15 cellular contexts compared by ENCODE assay signal in the genomic region with DNA sequence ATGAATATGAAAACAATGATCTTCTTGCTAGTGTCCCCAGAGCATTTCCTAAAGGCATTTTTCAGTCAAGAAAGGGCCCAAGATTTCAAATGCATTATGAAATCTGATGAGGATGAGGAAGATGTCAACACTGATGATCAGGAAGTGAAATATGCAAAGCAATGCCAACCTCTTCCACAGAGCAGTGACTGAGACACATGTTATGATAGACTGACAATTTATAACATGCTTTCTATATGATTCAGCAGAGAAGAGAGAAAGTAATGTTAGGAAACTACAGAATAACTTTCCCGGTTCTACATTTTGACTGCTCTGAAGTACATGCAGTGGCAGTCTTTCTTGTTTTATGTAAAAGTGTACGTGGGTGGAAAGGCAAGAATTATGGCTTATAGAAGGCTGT.
DNase-seq lines count a peak whose midpoint lies in the region; FAIRE-seq and TF ChIP-seq lines count a peak whose summit lies in the region.
"Had no signal": no experiment of that assay in that cellular context is flagged by ENCODE, and none has a peak within 500 bp of the region (broad histone marks: within the 10 kb centered on the region; RNA-seq: fewer than 3 reads in every experiment).

No MANE protein-coding gene starts in this region.

- FAIRE-seq in bronchial epithelial cell (lab: Jason Lieb, UNC), result no peak

- no peaks in the 10 kb centered on the region for H3K27me3 ChIP-seq in bronchial epithelial cell (ENCODE audit: control insufficient read depth, insufficient read depth, low read length)

- TF ChIP-seq CTCF in bronchial epithelial cell (IDR thresholded peaks at IDR 0.05; ENCODE audit: insufficient read depth, low read length, severe bottlenecking), result no peak

- intact Hi-C loops in cardiac septum (cut with DNase I), result no loop called here

- no peaks in the 10 kb centered on the region for H3K36me3 ChIP-seq in bronchial epithelial cell (ENCODE audit: control insufficient read depth, insufficient read depth, low read length)

- DNase-seq in EL (peak; percentile 91), HS-5 (ENCODE audit: low read depth) (peak; percentile 94), bronchial epithelial cell (ENCODE audit: low read depth) (peak; percentile 2), non-pigmented ciliary epithelial cell (ENCODE audit: low read depth) (peak; percentile 41), NCI-H748 (lab: John Stamatoyannopoulos, UW; ENCODE audit: unreplicated experiment) (no peak), cardiac septum (ENCODE audit: low spot score) (no peak), substantia nigra (lab: John Stamatoyannopoulos, UW) (no peak)
- no peak for DNase-seq in effector CD8-positive, alpha-beta T cell (lab: John Stamatoyannopoulos, UW)
- DNase-seq: activated CD4-positive, CD25-positive, alpha-beta regulatory T cell; COR-L47; NCI-H146; NCI-H526 treated with DMSO at 0.1 percent for 48 hours; SK-N-SH; stimulated activated CD4-positive, alpha-beta T cell treated with anti-CD3 and anti-CD28 coated beads, Interleukin-4, amount 100 ng/mL, for 1 hour; stimulated activated naive CD8-positive, alpha-beta T cell treated with anti-CD3 and anti-CD28 coated beads, Interleukin-15, Interleukin-2, amounts not matched to agents 100 U/mL and 50 U/mL, for 24 hours had no signal

- no peak overlapping the region for H3K4me3 ChIP-seq in bronchial epithelial cell (ENCODE audit: low read depth, low read length)

- H3K27ac ChIP-seq in substantia nigra (ENCODE audit: low read depth, low read length, poor library complexity, severe bottlenecking), result no peak overlapping the region

Comparison
In these comparisons a context has a peak if more than half of its experiments do, and no peak if none do; other contexts are left out.
1. DNase-seq: peak in EL (single experiment), HS-5 (single experiment), bronchial epithelial cell (single experiment) and non-pigmented ciliary epithelial cell (single experiment); none in effector CD8-positive, alpha-beta T cell (single experiment), NCI-H748 (single experiment), cardiac septum (single experiment) and substantia nigra (0 of 49).